1 cellular context compared by ENCODE assay signal in the genomic region with DNA sequence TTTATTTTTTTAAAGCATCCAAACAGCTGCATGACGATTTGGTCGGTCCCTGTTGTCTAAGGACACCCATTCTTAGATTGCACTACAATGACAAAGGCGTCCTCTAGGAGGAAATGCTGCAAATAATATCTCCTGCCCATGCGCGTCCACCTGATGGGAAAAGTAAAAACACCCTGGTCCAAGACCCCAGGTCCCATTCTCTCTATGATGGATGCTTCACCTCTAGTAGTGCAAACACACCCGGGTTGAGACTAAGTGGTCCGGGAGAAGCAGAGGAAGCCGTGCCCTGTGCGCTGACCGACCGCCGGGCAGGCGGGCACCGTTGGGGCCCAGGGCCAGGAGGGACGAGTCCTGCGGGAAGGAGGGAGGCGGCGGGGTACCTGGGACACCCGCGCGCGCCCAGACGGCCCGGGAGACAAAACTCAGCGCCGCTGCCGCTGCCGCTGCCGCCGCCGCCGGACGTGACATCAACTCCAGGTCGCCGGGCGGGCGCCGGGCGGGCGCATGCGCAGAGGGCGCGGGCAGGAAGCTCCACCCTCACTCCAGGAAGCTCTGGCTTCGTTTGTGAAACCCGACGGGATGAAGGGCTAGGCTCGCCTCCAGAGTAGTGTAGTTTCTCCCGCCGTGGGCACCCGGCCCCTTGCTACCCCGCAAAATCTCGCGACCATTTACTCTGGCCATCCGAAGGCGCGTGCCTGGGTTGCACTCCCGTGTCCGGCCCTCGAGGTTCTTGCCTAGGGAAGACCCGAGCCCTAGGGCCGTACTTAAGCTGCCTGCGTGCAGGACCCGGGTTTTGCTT.
A peak's percentile ranks its signal among the peaks of the same experiment; 100 is the strongest.
TF ChIP-seq lines count a peak whose summit lies in the region.

A gene (minus strand): TSS at position 462 of the 799 bp plus-strand sequence. CDS start 1,639 bp downstream, outside the sequence.

TF ChIP-seq in GM12878, 131 proteins besides CTCF, POLR2A, EP300 and RAD21 (continued from another document):
- TF ChIP-seq NBN (IDR thresholded peaks at IDR 0.05): peak; percentile 68; the same call in 1 of the 2 replicates
- TF ChIP-seq SUPT20H (IDR thresholded peaks at IDR 0.05; ENCODE audit: borderline replicate concordance, control insufficient read depth, low read depth, low read length): no peak
- TF ChIP-seq SMC3 (IDR thresholded peaks at IDR 0.05; ENCODE audit: borderline replicate concordance, low read length): 0 out of 2 replicates have a peak, but pooled peaks have one; percentile 2
- TF ChIP-seq NFIC (IDR thresholded peaks at IDR 0.05; ENCODE audit: low read depth, low read length): no peak
- no peak for TF ChIP-seq ZNF384 (IDR thresholded peaks at IDR 0.05; ENCODE audit: borderline replicate concordance, low read depth, low read length)
- TF ChIP-seq, protein P1, sequence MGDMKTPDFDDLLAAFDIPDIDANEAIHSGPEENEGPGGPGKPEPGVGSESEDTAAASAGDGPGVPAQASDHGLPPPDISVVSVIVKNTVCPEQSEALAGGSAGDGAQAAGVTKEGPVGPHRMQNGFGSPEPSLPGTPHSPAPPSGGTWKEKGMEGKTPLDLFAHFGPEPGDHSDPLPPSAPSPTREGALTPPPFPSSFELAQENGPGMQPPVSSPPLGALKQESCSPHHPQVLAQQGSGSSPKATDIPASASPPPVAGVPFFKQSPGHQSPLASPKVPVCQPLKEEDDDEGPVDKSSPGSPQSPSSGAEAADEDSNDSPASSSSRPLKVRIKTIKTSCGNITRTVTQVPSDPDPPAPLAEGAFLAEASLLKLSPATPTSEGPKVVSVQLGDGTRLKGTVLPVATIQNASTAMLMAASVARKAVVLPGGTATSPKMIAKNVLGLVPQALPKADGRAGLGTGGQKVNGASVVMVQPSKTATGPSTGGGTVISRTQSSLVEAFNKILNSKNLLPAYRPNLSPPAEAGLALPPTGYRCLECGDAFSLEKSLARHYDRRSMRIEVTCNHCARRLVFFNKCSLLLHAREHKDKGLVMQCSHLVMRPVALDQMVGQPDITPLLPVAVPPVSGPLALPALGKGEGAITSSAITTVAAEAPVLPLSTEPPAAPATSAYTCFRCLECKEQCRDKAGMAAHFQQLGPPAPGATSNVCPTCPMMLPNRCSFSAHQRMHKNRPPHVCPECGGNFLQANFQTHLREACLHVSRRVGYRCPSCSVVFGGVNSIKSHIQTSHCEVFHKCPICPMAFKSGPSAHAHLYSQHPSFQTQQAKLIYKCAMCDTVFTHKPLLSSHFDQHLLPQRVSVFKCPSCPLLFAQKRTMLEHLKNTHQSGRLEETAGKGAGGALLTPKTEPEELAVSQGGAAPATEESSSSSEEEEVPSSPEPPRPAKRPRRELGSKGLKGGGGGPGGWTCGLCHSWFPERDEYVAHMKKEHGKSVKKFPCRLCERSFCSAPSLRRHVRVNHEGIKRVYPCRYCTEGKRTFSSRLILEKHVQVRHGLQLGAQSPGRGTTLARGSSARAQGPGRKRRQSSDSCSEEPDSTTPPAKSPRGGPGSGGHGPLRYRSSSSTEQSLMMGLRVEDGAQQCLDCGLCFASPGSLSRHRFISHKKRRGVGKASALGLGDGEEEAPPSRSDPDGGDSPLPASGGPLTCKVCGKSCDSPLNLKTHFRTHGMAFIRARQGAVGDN (IDR thresholded peaks at IDR 0.05): peak; percentile 81
- no peak for TF ChIP-seq MYB (IDR thresholded peaks at IDR 0.05; ENCODE audit: borderline replicate concordance, low read depth, low read length)
